ENCODE assay signal across 1 cellular context in genomic region chr17:82503728-82504308, GRCh38.
TF ChIP-seq lines count a peak whose summit lies in the region.

No MANE protein-coding gene starts in this region.

TF ChIP-seq in HepG2, 621 proteins besides CTCF, POLR2A, EP300 and RAD21 (continued from another document):
- TF ChIP-seq E2F1 (CRISPR knock-in tag; IDR thresholded peaks at IDR 0.05) (no peak), ZNF337 (CRISPR knock-in tag; IDR thresholded peaks at IDR 0.05; ENCODE audit: borderline replicate concordance, low read depth) (0 out of 2 replicates have a peak, but pooled peaks have one; percentile 59), E2F5 (CRISPR knock-in tag; conservative IDR thresholded peaks at IDR 0.05) (no peak), ZNF510 (CRISPR knock-in tag; IDR thresholded peaks at IDR 0.05; ENCODE audit: low read depth) (no peak), ZFP91 (CRISPR knock-in tag; IDR thresholded peaks at IDR 0.05; ENCODE audit: borderline replicate concordance) (no peak; the same call in 1 of the 2 replicates), LBX2 (CRISPR knock-in tag; IDR thresholded peaks at IDR 0.05; ENCODE audit: borderline replicate concordance) (peak; percentile 85; the same call in 1 of the 2 replicates), PAX8 (CRISPR knock-in tag; IDR thresholded peaks at IDR 0.05; ENCODE audit: borderline replicate concordance) (no peak; the same call in 1 of the 2 replicates), DBP (CRISPR knock-in tag; IDR thresholded peaks at IDR 0.05; ENCODE audit: not compliant biosample characterization) (no peak), ZNF737 (CRISPR knock-in tag; IDR thresholded peaks at IDR 0.05; ENCODE audit: borderline replicate concordance) (0 out of 2 replicates have a peak, but pooled peaks have one; percentile 54), ZGPAT (CRISPR knock-in tag; IDR thresholded peaks at IDR 0.05) (peak; percentile 62; the same call in 1 of the 2 replicates), ZNF530 (CRISPR knock-in tag; IDR thresholded peaks at IDR 0.05; ENCODE audit: low read depth) (no peak), SYNCRIP (IDR thresholded peaks at IDR 0.05; ENCODE audit: insufficient read depth, low read depth, low read length) (no peak), ZBTB37 (CRISPR knock-in tag; IDR thresholded peaks at IDR 0.05) (0 out of 2 replicates have a peak, but pooled peaks have one; percentile 54)
- TF ChIP-seq, protein P1, sequence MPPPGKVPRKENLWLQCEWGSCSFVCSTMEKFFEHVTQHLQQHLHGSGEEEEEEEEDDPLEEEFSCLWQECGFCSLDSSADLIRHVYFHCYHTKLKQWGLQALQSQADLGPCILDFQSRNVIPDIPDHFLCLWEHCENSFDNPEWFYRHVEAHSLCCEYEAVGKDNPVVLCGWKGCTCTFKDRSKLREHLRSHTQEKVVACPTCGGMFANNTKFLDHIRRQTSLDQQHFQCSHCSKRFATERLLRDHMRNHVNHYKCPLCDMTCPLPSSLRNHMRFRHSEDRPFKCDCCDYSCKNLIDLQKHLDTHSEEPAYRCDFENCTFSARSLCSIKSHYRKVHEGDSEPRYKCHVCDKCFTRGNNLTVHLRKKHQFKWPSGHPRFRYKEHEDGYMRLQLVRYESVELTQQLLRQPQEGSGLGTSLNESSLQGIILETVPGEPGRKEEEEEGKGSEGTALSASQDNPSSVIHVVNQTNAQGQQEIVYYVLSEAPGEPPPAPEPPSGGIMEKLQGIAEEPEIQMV (CRISPR knock-in tag; IDR thresholded peaks at IDR 0.05; ENCODE audit: low read depth): peak; percentile 88
- TF ChIP-seq, protein P2, sequence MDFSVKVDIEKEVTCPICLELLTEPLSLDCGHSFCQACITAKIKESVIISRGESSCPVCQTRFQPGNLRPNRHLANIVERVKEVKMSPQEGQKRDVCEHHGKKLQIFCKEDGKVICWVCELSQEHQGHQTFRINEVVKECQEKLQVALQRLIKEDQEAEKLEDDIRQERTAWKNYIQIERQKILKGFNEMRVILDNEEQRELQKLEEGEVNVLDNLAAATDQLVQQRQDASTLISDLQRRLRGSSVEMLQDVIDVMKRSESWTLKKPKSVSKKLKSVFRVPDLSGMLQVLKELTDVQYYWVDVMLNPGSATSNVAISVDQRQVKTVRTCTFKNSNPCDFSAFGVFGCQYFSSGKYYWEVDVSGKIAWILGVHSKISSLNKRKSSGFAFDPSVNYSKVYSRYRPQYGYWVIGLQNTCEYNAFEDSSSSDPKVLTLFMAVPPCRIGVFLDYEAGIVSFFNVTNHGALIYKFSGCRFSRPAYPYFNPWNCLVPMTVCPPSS (IDR thresholded peaks at IDR 0.05): no peak
TF ChIP-seq in HepG2: peak in this region for 286.
